11 cellular contexts compared by ENCODE assay signal in the genomic region with DNA sequence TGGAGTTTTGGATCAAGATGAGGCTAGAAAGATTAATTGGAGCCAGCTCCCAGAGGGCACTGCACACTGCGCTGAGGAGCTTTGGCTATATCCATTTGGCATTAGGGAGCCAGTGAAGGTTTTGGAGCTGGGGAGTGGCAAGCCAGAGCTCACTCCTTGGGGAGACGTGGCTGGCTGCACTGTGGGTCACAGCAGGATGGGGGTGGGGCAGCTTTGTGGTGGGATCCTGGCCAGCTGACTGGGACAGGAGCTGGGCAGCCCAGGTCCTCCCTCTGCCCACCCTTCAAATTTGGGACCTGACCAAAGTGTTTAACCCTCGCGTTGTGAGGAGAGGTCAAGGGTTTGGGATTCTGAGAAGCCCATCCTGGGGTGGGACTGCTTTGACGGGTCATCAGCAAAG. TPM values are rescaled to one million over a fixed set of nuclear protein-coding genes. Genes with fewer than 3 reads are reported as not detected.
DNase-seq lines count a peak whose midpoint lies in the region; ATAC-seq and TF ChIP-seq lines count a peak whose summit lies in the region.
"Had no signal": no experiment of that assay in that cellular context is flagged by ENCODE, and none has a peak within 500 bp of the region (broad histone marks: within the 10 kb centered on the region; RNA-seq: fewer than 3 reads in every experiment).

No MANE protein-coding gene starts in this region.

- H3K27me3 Mint-ChIP-seq in central memory CD8-positive, alpha-beta T cell = no peaks in the 10 kb centered on the region
- peaks cover 15% of the 10 kb centered on the region for H3K27me3 Mint-ChIP-seq in nephron (ENCODE audit: low read depth)

- peak overlapping the region; percentile 93 for H3K27ac ChIP-seq in left ventricle myocardium inferior (replicated peaks)
- peak overlapping the region; percentile 94 to 95 for H3K27ac ChIP-seq in uterus

- no peak for TF ChIP-seq POLR2A in uterus (IDR thresholded peaks at IDR 0.05)

- DNase-seq in left ventricle myocardium inferior = no peak
- DNase-seq in Right ventricle myocardium inferior (ENCODE audit: missing footprints) = no peak
- no peak for DNase-seq in central memory CD8-positive, alpha-beta T cell (ENCODE audit: low spot score in 2 of 2)
- DNase-seq in uterus = no peak
- no peak for DNase-seq in NCI-H2227 (lab: John Stamatoyannopoulos, UW; ENCODE audit: unreplicated experiment)
- DNase-seq: effector CD4-positive, alpha-beta T cell had no signal

- H3K4me3 Mint-ChIP-seq in central memory CD8-positive, alpha-beta T cell = peak overlapping the region; percentile 80
- H3K4me3 Mint-ChIP-seq in nephron = no peak overlapping the region

- peaks cover 43% of the 10 kb centered on the region for H3K4me1 Mint-ChIP-seq in central memory CD8-positive, alpha-beta T cell
- H3K4me1 Mint-ChIP-seq in nephron = peaks cover 47% of the 10 kb centered on the region

- H3K9me3 ChIP-seq in left ventricle myocardium inferior (replicated peaks) (no peaks in the 10 kb centered on the region), uterus (no peaks in the 10 kb centered on the region)

- ATAC-seq in Right ventricle myocardium inferior (no peak), GM19324 (IDR thresholded peaks at IDR 0.05; ENCODE audit: low FRiP score, unreplicated experiment) (no peak), HG02884 (IDR thresholded peaks at IDR 0.05; ENCODE audit: unreplicated experiment) (no peak)
- ATAC-seq in central memory CD8-positive, alpha-beta T cell (replicated peaks; ENCODE audit: extremely low read depth, poor library complexity, severe bottlenecking) = no peak

- H3K36me3 Mint-ChIP-seq in central memory CD8-positive, alpha-beta T cell (ENCODE audit: insufficient read depth) = peaks cover 2% of the 10 kb centered on the region
- H3K36me3 Mint-ChIP-seq in nephron (ENCODE audit: low read depth) = no peaks in the 10 kb centered on the region

- no peaks in the 10 kb centered on the region for H3K36me3 ChIP-seq in left ventricle myocardium inferior
- no peaks in the 10 kb centered on the region for H3K36me3 ChIP-seq in uterus

- H3K4me3 ChIP-seq in left ventricle myocardium inferior (peak overlapping the region; percentile 26), uterus (no peak overlapping the region)
- H3K4me3 ChIP-seq: SK-N-MC had no signal

- TF ChIP-seq CTCF in left ventricle myocardium inferior (IDR thresholded peaks at IDR 0.05; ENCODE audit: borderline replicate concordance) = no peak
- TF ChIP-seq CTCF in nephron (IDR thresholded peaks at IDR 0.05; ENCODE audit: unreplicated experiment in 3 of 3) = no peak
- TF ChIP-seq CTCF in uterus (IDR thresholded peaks at IDR 0.05) = no peak

- peak overlapping the region; percentile 98 for H3K27ac Mint-ChIP-seq in central memory CD8-positive, alpha-beta T cell (ENCODE audit: low read depth)
- peak overlapping the region in 2 of 3 experiments; percentile 86 to 99 for H3K27ac Mint-ChIP-seq in nephron

- H3K27me3 ChIP-seq in left ventricle myocardium inferior (ENCODE audit: low read depth) = no peaks in the 10 kb centered on the region
- H3K27me3 ChIP-seq in uterus = no peaks in the 10 kb centered on the region

- intact Hi-C loops in left ventricle myocardium inferior (cut with micrococcal nuclease) = no loop called here
- intact Hi-C loops in Right ventricle myocardium inferior (cut with DNase I) = no loop called here
- intact Hi-C loops in uterus (cut with DNase I; ENCODE audit: low total_unique reads) = no loop called here

- no peaks in the 10 kb centered on the region for H3K9me3 Mint-ChIP-seq in central memory CD8-positive, alpha-beta T cell
- H3K9me3 Mint-ChIP-seq in nephron = no peaks in the 10 kb centered on the region

- H3K4me1 ChIP-seq in left ventricle myocardium inferior (peaks cover 74% of the 10 kb centered on the region), uterus (peaks cover 17 to 51% of the 10 kb centered on the region in 2 donors)

RNA-seq across cellular contexts. Expression of gene C10orf105, which starts 5.0 kb away (rescaled TPM):
- total RNA-seq in left ventricle myocardium inferior (0.05 TPM), Right ventricle myocardium inferior (0.05 TPM), uterus (1 to 10 TPM in 1 of 4 donors, under 1 TPM in 1, not detected in 2; 0.07 to 1.2 TPM)
- total RNA-seq: pulmonary artery endothelial cell had no signal

RNA-seq across cellular contexts. Expression of gene VSIR, which starts 58.7 kb away (rescaled TPM):
- total RNA-seq in left ventricle myocardium inferior (104 TPM), Right ventricle myocardium inferior (140 TPM), uterus (100 to 1,000 TPM in 1 of 4 donors, 10 to 100 TPM in 3; 18.9 to 127 (median 36.7) TPM)
